ENCODE assay signal across 11 cellular contexts in the genomic region with DNA sequence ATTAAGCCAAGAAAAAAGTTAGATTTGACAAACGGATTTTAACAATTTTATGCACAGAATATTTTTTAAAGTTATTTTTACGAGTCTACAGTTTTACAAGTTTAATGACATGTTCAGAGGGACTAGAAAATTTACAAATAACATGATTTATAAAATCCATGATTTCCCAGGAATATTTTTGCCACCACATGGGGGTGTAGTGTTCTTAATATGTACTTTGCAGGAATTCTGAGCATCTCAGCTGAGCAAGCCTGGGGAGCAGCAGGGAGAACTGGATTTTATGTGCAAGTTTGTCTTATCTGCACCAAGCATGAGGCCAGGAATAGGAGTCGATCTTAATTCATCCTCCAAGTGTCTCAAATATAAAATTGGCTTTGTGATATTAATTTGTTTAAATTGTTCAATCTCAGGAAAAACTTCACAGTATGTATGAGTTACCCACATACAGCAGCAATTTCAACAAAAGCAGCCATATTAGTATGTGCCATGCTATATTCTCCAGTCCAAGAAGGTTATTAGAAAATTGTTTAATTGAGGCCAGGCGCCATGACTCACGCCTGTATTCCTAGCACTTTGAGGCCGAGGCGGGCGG.
DNase-seq lines count a peak whose midpoint lies in the region; ATAC-seq and TF ChIP-seq lines count a peak whose summit lies in the region.
"Had no signal": no experiment of that assay in that cellular context is flagged by ENCODE, and none has a peak within 500 bp of the region (broad histone marks: within the 10 kb centered on the region; RNA-seq: fewer than 3 reads in every experiment).

No MANE protein-coding gene starts in this region.

- H3K4me1 ChIP-seq in Panc1 (ENCODE audit: control insufficient read depth, insufficient read depth, low read length), result no peaks in the 10 kb centered on the region
- no peaks in the 10 kb centered on the region for H3K4me1 ChIP-seq in transverse colon
- H3K4me1 ChIP-seq: upper lobe of left lung had no signal

- POLR2A ChIA-PET in Panc1 (lab: Charles Lee), result no interaction called here

- H3K27me3 ChIP-seq in Panc1 (ENCODE audit: control insufficient read depth, insufficient read depth, low read length) (no peaks in the 10 kb centered on the region), transverse colon (no peaks in the 10 kb centered on the region)
- H3K27me3 ChIP-seq: upper lobe of left lung had no signal

- CTCF ChIA-PET in Panc1 (lab: Charles Lee), result no interaction called here

- H3K27ac ChIP-seq in Panc1 (ENCODE audit: low read length) (no peak overlapping the region), transverse colon (no peak overlapping the region)
- H3K27ac ChIP-seq: upper lobe of left lung had no signal

- H3K9me3 ChIP-seq in Panc1 (ENCODE audit: control insufficient read depth, insufficient read depth, low read depth, low read length) (no peaks in the 10 kb centered on the region), transverse colon (peaks cover 0 to 4% of the 10 kb centered on the region in 2 donors)

- DNase-seq in SIG-M5 treated with dmso at 0.1 percent for 504 hours (lab: John Stamatoyannopoulos, UW; ENCODE audit: unreplicated experiment) (peak; percentile 23), SIG-M5 (lab: John Stamatoyannopoulos, UW) (no peak), Panc1 (ENCODE audit: low read depth, low spot score) (no peak), fibroblast of pulmonary artery (ENCODE audit: low read depth) (peak; percentile 31), transverse colon (no peak), DMS153 (lab: John Stamatoyannopoulos, UW) (no peak), GF-D8 (lab: John Stamatoyannopoulos, UW) (no peak)
- no peak for DNase-seq in NK-92 treated with Interleukin-12 subunit alpha and Interleukin-12 subunit beta, amount 100 ng/mL, for 24 hours (lab: John Stamatoyannopoulos, UW)
- DNase-seq: activated CD8-positive, alpha-beta memory T cell treated with anti-CD3 and anti-CD28 coated beads for 24 hours had no signal

- 74 to 77% methylated on average over 7 to 8 of the region's 8 CpGs for WGBS in transverse colon (ENCODE audit: low coverage in 1 of 2), 2 donors

- no peaks in the 10 kb centered on the region for H3K36me3 ChIP-seq in Panc1 (ENCODE audit: control insufficient read depth, insufficient read depth, low read length)
- H3K36me3 ChIP-seq in transverse colon, result no peaks in the 10 kb centered on the region
- H3K36me3 ChIP-seq: upper lobe of left lung had no signal

- TF ChIP-seq CTCF in Panc1 (IDR thresholded peaks at IDR 0.05) (peak; percentile 35), fibroblast of pulmonary artery (IDR thresholded peaks at IDR 0.05; ENCODE audit: low read length, missing control alignments) (peak; percentile 27), transverse colon (IDR thresholded peaks at IDR 0.05) (peak in 3 of 5 experiments; percentile 7 to 26 (median 21))

- in situ Hi-C loops in Panc1 (cut with HindIII; ENCODE audit: low pct_unique_long_range_greater_than_20kb, low sequenced_read_pairs) (no loop called here), transverse colon (cut with MboI; ENCODE audit: low pct_ligation_motif_present in 1 of 4, low pct_unique_long_range_greater_than_20kb in 1 of 4, low sequenced_read_pairs in 3 of 4) (no loop called here)

- TF ChIP-seq EP300 in transverse colon (IDR thresholded peaks at IDR 0.05; ENCODE audit: low read depth), result no peak

- intact Hi-C loops in Panc1 (cut with micrococcal nuclease; ENCODE audit: unreplicated experiment) (no loop called here), transverse colon (cut with DNase I; ENCODE audit: low total_unique reads) (no loop called here)

- no peak for TF ChIP-seq POLR2A in transverse colon (IDR thresholded peaks at IDR 0.05)

- BruUV-seq in Panc1 (replicated peaks; lab: Mats Ljungman, UMichigan), result no TSS peak

- H3K4me3 ChIP-seq in Panc1 (ENCODE audit: low read depth in 2 of 2, low read length in 2 of 2) (no peak overlapping the region), fibroblast of pulmonary artery (replicated peaks; ENCODE audit: low read depth, low read length) (no peak overlapping the region), transverse colon (no peak overlapping the region)
- H3K4me3 ChIP-seq: upper lobe of left lung had no signal

- no peak for ATAC-seq in Panc1
- ATAC-seq: sciatic nerve had no signal

Comparison
In these comparisons a context has a peak if more than half of its experiments do, and no peak if none do; other contexts are left out.
1. DNase-seq: peak in SIG-M5 treated with dmso at 0.1 percent for 504 hours (single experiment) and fibroblast of pulmonary artery (single experiment); none in SIG-M5 (single experiment), Panc1 (single experiment), transverse colon (single experiment), NK-92 treated with Interleukin-12 subunit alpha and Interleukin-12 subunit beta, amount 100 ng/mL, for 24 hours (single experiment), DMS153 (single experiment) and GF-D8 (single experiment).
2. Peak in every context shown above with its lines, with median percentiles within 50 percentile points of each other: CTCF ChIP-seq.